ENCODE assay signal across 26 cellular contexts in the genomic region with DNA sequence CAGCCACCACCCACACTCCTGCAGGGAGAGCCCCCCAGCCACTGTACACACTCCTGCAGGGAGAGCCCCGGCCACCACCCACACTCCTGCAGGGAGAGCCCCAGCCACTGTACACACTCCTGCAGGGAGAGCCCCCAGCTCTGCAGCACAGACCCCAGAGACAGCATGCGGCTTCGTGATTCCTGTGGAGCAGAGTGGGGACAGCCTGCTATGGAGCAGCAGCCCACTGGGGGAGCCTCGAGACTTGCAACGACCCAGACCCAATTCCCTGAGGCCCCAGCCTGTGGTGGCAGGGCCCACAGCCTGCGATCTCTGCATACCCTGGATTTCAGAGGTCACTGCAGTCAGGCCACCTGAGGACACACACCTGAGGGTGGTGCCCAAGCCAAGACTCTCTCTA.
"Had no signal": no experiment of that assay in that cellular context is flagged by ENCODE, and none has a peak within 500 bp of the region (broad histone marks: within the 10 kb centered on the region; RNA-seq: fewer than 3 reads in every experiment).

No MANE protein-coding gene starts in this region.

- H3K4me1 Mint-ChIP-seq: endodermal cell; mesothelial cell of epicardium; stimulated activated memory B cell treated with anti-CD40 and anti-IgM and Interleukin-4, amounts not matched to agents 10 μg/mL and 1 μg/mL and 100 μg/mL, for 72 hours had no signal

- H3K27me3 Mint-ChIP-seq: dendritic cell treated with granulocyte-macrophage colony-stimulating factor and Interleukin-4, amounts not matched to agents 40 ng/mL and 50 ng/mL, for 4 days; naive B cell; natural killer cell treated with Interleukin-12 subunit alpha and Interleukin-12 subunit beta and Interleukin-15 and Interleukin-18, amount 100 ng/mL, for 72 hours; stimulated activated memory B cell treated with anti-CD40 and anti-IgM and Interleukin-4, amounts not matched to agents 10 μg/mL and 1 μg/mL and 100 μg/mL, for 72 hours; stimulated activated naive CD8-positive, alpha-beta T cell treated with anti-CD3 and anti-CD28 coated beads, Interleukin-15, Interleukin-2, amounts not matched to agents 100 ng/mL and 50 ng/mL, for 24 hours had no signal

- H3K9me3 Mint-ChIP-seq: dendritic cell treated with granulocyte-macrophage colony-stimulating factor and Interleukin-4, amounts not matched to agents 40 ng/mL and 50 ng/mL, for 4 days; endodermal cell; mesothelial cell of epicardium; naive B cell; natural killer cell treated with Interleukin-12 subunit alpha and Interleukin-12 subunit beta and Interleukin-15 and Interleukin-18, amount 100 ng/mL, for 72 hours; neural progenitor cell; stimulated activated memory B cell treated with anti-CD40 and anti-IgM and Interleukin-4, amounts not matched to agents 10 μg/mL and 1 μg/mL and 100 μg/mL, for 72 hours; stimulated activated naive CD8-positive, alpha-beta T cell treated with anti-CD3 and anti-CD28 coated beads, Interleukin-15, Interleukin-2, amounts not matched to agents 100 ng/mL and 50 ng/mL, for 24 hours had no signal

- H3K27me3 ChIP-seq: neural progenitor cell, sigmoid colon, transverse colon, upper lobe of right lung, uterus had no signal

- H3K36me3 ChIP-seq: gastrocnemius medialis, neural progenitor cell, sigmoid colon, transverse colon, upper lobe of right lung, uterus had no signal

- H3K4me3 ChIP-seq: gastrocnemius medialis, left lung, mucosa of descending colon, neural progenitor cell, psoas muscle, sigmoid colon, transverse colon, upper lobe of right lung, uterus had no signal

- ATAC-seq: esophagus mucosa; gastrocnemius medialis; left cardiac atrium; left lung; mucosa of descending colon; natural killer cell treated with Interleukin-12 subunit alpha and Interleukin-12 subunit beta and Interleukin-15 and Interleukin-18, amount 100 ng/mL, for 72 hours; psoas muscle; right cardiac atrium; stimulated activated memory B cell treated with anti-CD40 and anti-IgM and Interleukin-4, amounts not matched to agents 10 μg/mL and 1 μg/mL and 100 μg/mL, for 72 hours; upper lobe of right lung had no signal

- DNase-seq: effector CD8-positive, alpha-beta T cell; endodermal cell; foreskin fibroblast; gastrocnemius medialis; kidney; left cardiac atrium; left lung; mesenchymal stem cell; mucosa of descending colon; naive B cell; nucleus accumbens; right cardiac atrium; sigmoid colon; stimulated activated CD4-positive, alpha-beta T cell treated with anti-CD3 and anti-CD28 coated beads, Interleukin-4, amount 100 ng/mL, for 4 hours; transverse colon; upper lobe of right lung; uterus had no signal

- H3K4me1 ChIP-seq: gastrocnemius medialis, psoas muscle, sigmoid colon, transverse colon, upper lobe of right lung, uterus had no signal

- H3K27ac ChIP-seq: epithelial cell of prostate, gastrocnemius medialis, left lung, neural progenitor cell, psoas muscle, sigmoid colon, transverse colon, upper lobe of right lung, uterus had no signal

- H3K4me3 Mint-ChIP-seq: dendritic cell treated with granulocyte-macrophage colony-stimulating factor and Interleukin-4, amounts not matched to agents 40 ng/mL and 50 ng/mL, for 4 days; endodermal cell; mesothelial cell of epicardium; natural killer cell treated with Interleukin-12 subunit alpha and Interleukin-12 subunit beta and Interleukin-15 and Interleukin-18, amount 100 ng/mL, for 72 hours; neural progenitor cell; stimulated activated memory B cell treated with anti-CD40 and anti-IgM and Interleukin-4, amounts not matched to agents 10 μg/mL and 1 μg/mL and 100 μg/mL, for 72 hours; stimulated activated naive CD8-positive, alpha-beta T cell treated with anti-CD3 and anti-CD28 coated beads, Interleukin-15, Interleukin-2, amounts not matched to agents 100 ng/mL and 50 ng/mL, for 24 hours had no signal

- H3K27ac Mint-ChIP-seq: dendritic cell treated with granulocyte-macrophage colony-stimulating factor and Interleukin-4, amounts not matched to agents 40 ng/mL and 50 ng/mL, for 4 days; endodermal cell; mesothelial cell of epicardium; naive B cell; natural killer cell treated with Interleukin-12 subunit alpha and Interleukin-12 subunit beta and Interleukin-15 and Interleukin-18, amount 100 ng/mL, for 72 hours; stimulated activated memory B cell treated with anti-CD40 and anti-IgM and Interleukin-4, amounts not matched to agents 10 μg/mL and 1 μg/mL and 100 μg/mL, for 72 hours; stimulated activated naive CD8-positive, alpha-beta T cell treated with anti-CD3 and anti-CD28 coated beads, Interleukin-15, Interleukin-2, amounts not matched to agents 100 ng/mL and 50 ng/mL, for 24 hours had no signal

- H3K36me3 Mint-ChIP-seq: mesothelial cell of epicardium; naive B cell; natural killer cell treated with Interleukin-12 subunit alpha and Interleukin-12 subunit beta and Interleukin-15 and Interleukin-18, amount 100 ng/mL, for 72 hours; neural progenitor cell; stimulated activated memory B cell treated with anti-CD40 and anti-IgM and Interleukin-4, amounts not matched to agents 10 μg/mL and 1 μg/mL and 100 μg/mL, for 72 hours had no signal

- H3K9me3 ChIP-seq: gastrocnemius medialis, left lung, mucosa of descending colon, psoas muscle, sigmoid colon, transverse colon, upper lobe of right lung, uterus had no signal
